8 cellular contexts compared by ENCODE assay signal in the genomic region with DNA sequence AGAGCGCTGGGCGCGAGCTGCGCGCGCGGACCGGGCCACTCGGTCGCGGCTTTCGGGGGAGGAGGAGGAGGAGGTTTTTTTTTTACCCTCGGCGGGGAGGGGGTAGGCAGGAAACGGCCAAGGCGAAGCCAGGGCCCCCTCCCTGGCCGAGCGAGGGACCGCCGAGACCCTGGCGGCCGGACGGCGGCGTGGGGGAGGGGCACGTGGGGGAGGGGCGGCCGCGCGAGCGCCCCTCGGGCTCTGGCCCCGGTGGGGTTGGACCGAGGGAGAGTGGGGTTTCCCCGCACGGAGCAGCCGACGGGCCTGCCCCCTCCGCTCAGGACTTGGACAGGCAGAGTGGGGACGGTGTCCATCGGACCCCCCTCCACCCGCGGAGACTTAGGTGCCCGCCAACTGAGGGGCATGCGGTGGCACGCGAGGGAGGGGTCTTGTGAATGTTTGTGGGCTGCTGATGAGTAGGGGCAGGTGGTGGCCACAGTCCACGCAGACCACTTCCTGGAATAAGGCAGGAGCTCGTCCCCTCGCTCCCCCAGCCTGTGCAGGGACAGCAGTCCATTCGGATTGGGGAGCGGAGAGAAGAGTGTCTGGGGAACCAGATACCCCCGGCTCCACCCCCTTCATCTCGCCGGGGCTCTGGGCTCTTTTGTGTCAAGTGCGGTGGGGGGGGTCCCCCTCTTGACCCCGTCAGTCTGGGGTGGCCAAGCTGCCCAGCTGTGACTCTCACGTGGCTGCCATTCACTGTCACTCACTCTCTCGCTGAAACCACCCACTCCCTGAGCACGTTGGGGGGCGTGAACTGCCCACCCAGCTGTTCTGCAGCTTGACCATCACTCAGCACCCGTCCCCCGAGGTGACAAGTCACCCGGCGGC. TPM values are rescaled to one million over a fixed set of nuclear protein-coding genes. Genes with fewer than 3 reads are reported as not detected.
A peak's percentile ranks its signal among the peaks of the same experiment; 100 is the strongest.
DNase-seq lines count a peak whose midpoint lies in the region; ATAC-seq and TF ChIP-seq lines count a peak whose summit lies in the region.

No MANE protein-coding gene starts in this region.

- TF ChIP-seq CTCF in esophagus squamous epithelium (IDR thresholded peaks at IDR 0.05) (no peak), tibial artery (IDR thresholded peaks at IDR 0.05) (no peak)

- POLR2A ChIA-PET in naive thymus-derived CD4-positive, alpha-beta T cell (lab: Charles Lee) = interaction anchor here (0.6 to 1.7 kb wide), 13 partner anchors 17 to 527 kb away, joined by 3 to 14 read pairs (median 4); a partner anchor contains a TSS

- intact Hi-C loops in esophagus squamous epithelium (cut with DNase I) = no loop called here
- intact Hi-C loops in naive thymus-derived CD4-positive, alpha-beta T cell (cut with micrococcal nuclease) = loop anchor here (2.0 to 10.0 kb wide), 7 partner anchors 37 to 403 kb away; a partner anchor contains a TSS
- intact Hi-C loops in tibial artery (cut with DNase I; ENCODE audit: low total_unique reads) = no loop called here

- 0% methylated on average over 2 to 6 of the region's 65 CpGs for WGBS in esophagus squamous epithelium, 2 donors

- H3K27ac Mint-ChIP-seq in activated CD8-positive, alpha-beta memory T cell treated with anti-CD3 and anti-CD28 coated beads, Interleukin-2, amount 10 ng/mL, durations not matched to agents 7 days and 5 days = no peak overlapping the region
- no peak overlapping the region for H3K27ac Mint-ChIP-seq in naive thymus-derived CD4-positive, alpha-beta T cell

- TF ChIP-seq POLR2A in esophagus squamous epithelium (IDR thresholded peaks at IDR 0.05) = no peak

- no peaks in the 10 kb centered on the region for H3K9me3 ChIP-seq in esophagus squamous epithelium
- no peaks in the 10 kb centered on the region for H3K9me3 ChIP-seq in naive thymus-derived CD4-positive, alpha-beta T cell (ENCODE audit: control insufficient read depth in 2 of 3, low read length in 3 of 3)
- H3K9me3 ChIP-seq in tibial artery = no peaks in the 10 kb centered on the region

- no peaks in the 10 kb centered on the region for H3K27me3 Mint-ChIP-seq in activated CD8-positive, alpha-beta memory T cell treated with anti-CD3 and anti-CD28 coated beads, Interleukin-2, amount 10 ng/mL, durations not matched to agents 7 days and 5 days
- H3K27me3 Mint-ChIP-seq in naive thymus-derived CD4-positive, alpha-beta T cell = no peaks in the 10 kb centered on the region

- peak overlapping the region; percentile 98 to 99 (median 98) for H3K27ac ChIP-seq in esophagus squamous epithelium
- H3K27ac ChIP-seq in naive thymus-derived CD4-positive, alpha-beta T cell (ENCODE audit: low read depth, low read length) = peak overlapping the region; percentile 91
- H3K27ac ChIP-seq in tibial artery = peak overlapping the region; percentile 80 to 82

- ATAC-seq in GM21423 (IDR thresholded peaks at IDR 0.05; ENCODE audit: unreplicated experiment) (peak; percentile 33), HG03469 (IDR thresholded peaks at IDR 0.05; ENCODE audit: unreplicated experiment) (no peak)
- ATAC-seq in activated CD8-positive, alpha-beta memory T cell treated with anti-CD3 and anti-CD28 coated beads, Interleukin-2, amount 10 ng/mL, durations not matched to agents 7 days and 5 days = peak; percentile 15
- no peak for ATAC-seq in naive thymus-derived CD4-positive, alpha-beta T cell

- H3K27me3 ChIP-seq in esophagus squamous epithelium (no peaks in the 10 kb centered on the region), tibial artery (peaks cover 0 to 22% of the 10 kb centered on the region in 2 donors)
- no peaks in the 10 kb centered on the region for H3K27me3 ChIP-seq in naive thymus-derived CD4-positive, alpha-beta T cell (ENCODE audit: control insufficient read depth in 2 of 2, insufficient read depth in 2 of 2, low read length in 2 of 2)

- peaks cover 8% of the 10 kb centered on the region for H3K36me3 Mint-ChIP-seq in activated CD8-positive, alpha-beta memory T cell treated with anti-CD3 and anti-CD28 coated beads, Interleukin-2, amount 10 ng/mL, durations not matched to agents 7 days and 5 days
- H3K36me3 Mint-ChIP-seq in naive thymus-derived CD4-positive, alpha-beta T cell = peaks cover 4 to 11% (median 5%) of the 10 kb centered on the region in 5 donors

- DNase-seq in Ammon's horn (ENCODE audit: low spot score) (peak; percentile 13), NCI-H526 treated with DMSO at 0.1 percent for 48 hours (lab: John Stamatoyannopoulos, UW) (peak; percentile 8), esophagus squamous epithelium (lab: John Stamatoyannopoulos, UW) (no peak), tibial artery (peak; percentile 45 to 73)
- DNase-seq in activated CD8-positive, alpha-beta memory T cell treated with anti-CD3 and anti-CD28 coated beads, Interleukin-2, amount 10 ng/mL, durations not matched to agents 7 days and 5 days = peak; percentile 72
- peak in 8 of 9 donors; percentile 17 to 63 (median 31) for DNase-seq in naive thymus-derived CD4-positive, alpha-beta T cell

- H3K36me3 ChIP-seq in esophagus squamous epithelium = peaks cover 0 to 24% (median under 1%) of the 10 kb centered on the region in 3 donors
- H3K36me3 ChIP-seq in naive thymus-derived CD4-positive, alpha-beta T cell (ENCODE audit: control insufficient read depth in 2 of 3, insufficient read depth in 3 of 3, low read length in 3 of 3) = peaks cover 3 to 21% (median 10%) of the 10 kb centered on the region in 3 experiments
- peaks cover 0 to 11% (median 0%) of the 10 kb centered on the region in 3 donors for H3K36me3 ChIP-seq in tibial artery

- peaks cover 3% of the 10 kb centered on the region for H3K4me1 Mint-ChIP-seq in activated CD8-positive, alpha-beta memory T cell treated with anti-CD3 and anti-CD28 coated beads, Interleukin-2, amount 10 ng/mL, durations not matched to agents 7 days and 5 days
- peaks cover 0 to 16% (median 5%) of the 10 kb centered on the region in 7 donors for H3K4me1 Mint-ChIP-seq in naive thymus-derived CD4-positive, alpha-beta T cell

- H3K9me3 Mint-ChIP-seq in activated CD8-positive, alpha-beta memory T cell treated with anti-CD3 and anti-CD28 coated beads, Interleukin-2, amount 10 ng/mL, durations not matched to agents 7 days and 5 days (ENCODE audit: low read depth) = no peaks in the 10 kb centered on the region
- H3K9me3 Mint-ChIP-seq in naive thymus-derived CD4-positive, alpha-beta T cell = peaks cover 0 to 6% (median 0%) of the 10 kb centered on the region in 11 donors

- peak overlapping the region; percentile 85 to 97 (median 89) for H3K4me3 ChIP-seq in esophagus squamous epithelium
- peak overlapping the region; percentile 61 for H3K4me3 ChIP-seq in naive thymus-derived CD4-positive, alpha-beta T cell (ENCODE audit: low read length)
- H3K4me3 ChIP-seq in tibial artery = peak overlapping the region; percentile 62 to 66

- no peak overlapping the region for H3K4me3 Mint-ChIP-seq in activated CD8-positive, alpha-beta memory T cell treated with anti-CD3 and anti-CD28 coated beads, Interleukin-2, amount 10 ng/mL, durations not matched to agents 7 days and 5 days
- H3K4me3 Mint-ChIP-seq in naive thymus-derived CD4-positive, alpha-beta T cell = peak overlapping the region in 2 of 10 donors; percentile 40 to 49

- CTCF ChIA-PET in activated CD8-positive, alpha-beta memory T cell treated with anti-CD3 and anti-CD28 coated beads, Interleukin-2, amount 10 ng/mL, durations not matched to agents 7 days and 5 days (lab: Charles Lee) = interaction anchor here (1.0 to 1.8 kb wide), 8 partner anchors 17 to 107 kb away, joined by 3 to 6 read pairs (median 5); a partner anchor contains a TSS
- CTCF ChIA-PET in naive thymus-derived CD4-positive, alpha-beta T cell (lab: Charles Lee) = interaction anchor here (0.6 to 0.8 kb wide), 3 partner anchors 28 to 206 kb away, joined by 3 to 5 read pairs (median 3); a partner anchor contains a TSS

- H3K4me1 ChIP-seq in esophagus squamous epithelium (peaks cover 50 to 91% (median 59%) of the 10 kb centered on the region in 3 donors), tibial artery (peaks cover 15 to 52% (median 44%) of the 10 kb centered on the region in 4 donors)
- peaks cover 28 to 48% of the 10 kb centered on the region in 2 donors for H3K4me1 ChIP-seq in naive thymus-derived CD4-positive, alpha-beta T cell (ENCODE audit: control insufficient read depth in 2 of 2, insufficient read depth in 2 of 2, low read length in 2 of 2)

RNA-seq across cellular contexts. Expression of a gene that starts 3.0 kb away (rescaled TPM):
- total RNA-seq in activated CD8-positive, alpha-beta memory T cell treated with anti-CD3 and anti-CD28 coated beads, Interleukin-2, amount 10 ng/mL, durations not matched to agents 7 days and 5 days = 100 to 1,000 TPM; 139 to 147 TPM
- total RNA-seq in esophagus squamous epithelium = 10 to 100 TPM; 57.7 to 93.5 (median 73.0) TPM
- total RNA-seq in naive thymus-derived CD4-positive, alpha-beta T cell = 100 to 1,000 TPM; 189 to 417 (median 359) TPM
- polyA plus RNA-seq in naive thymus-derived CD4-positive, alpha-beta T cell = 10 to 100 TPM; 12.7 to 39.3 TPM

RNA-seq across cellular contexts. Expression of a gene that starts 27.8 kb away (rescaled TPM):
- total RNA-seq in activated CD8-positive, alpha-beta memory T cell treated with anti-CD3 and anti-CD28 coated beads, Interleukin-2, amount 10 ng/mL, durations not matched to agents 7 days and 5 days = 1 to 10 TPM; 6.4 to 8.2 TPM
- 1 to 10 TPM; 3.8 to 9.3 (median 7.5) TPM for total RNA-seq in esophagus squamous epithelium
- 10 to 100 TPM in 2 of 5 experiments, 1 to 10 TPM in 3; 8.4 to 14.2 (median 9.5) TPM for total RNA-seq in naive thymus-derived CD4-positive, alpha-beta T cell
- polyA plus RNA-seq in naive thymus-derived CD4-positive, alpha-beta T cell = 1 to 10 TPM; 7.5 to 7.9 TPM

RNA-seq across cellular contexts. Expression of a gene that starts 28.2 kb away (rescaled TPM):
- 10 to 100 TPM; 86.0 to 95.8 TPM for total RNA-seq in activated CD8-positive, alpha-beta memory T cell treated with anti-CD3 and anti-CD28 coated beads, Interleukin-2, amount 10 ng/mL, durations not matched to agents 7 days and 5 days
- 10 to 100 TPM; 45.2 to 80.1 (median 74.8) TPM for total RNA-seq in esophagus squamous epithelium
- total RNA-seq in naive thymus-derived CD4-positive, alpha-beta T cell = 10 to 100 TPM; 22.1 to 63.8 (median 24.9) TPM
- 100 to 1,000 TPM; 113 to 132 TPM for polyA plus RNA-seq in naive thymus-derived CD4-positive, alpha-beta T cell

RNA-seq across cellular contexts. Expression of a gene that starts 30.5 kb away (rescaled TPM):
- 1 to 10 TPM; 2.8 to 3.9 TPM for total RNA-seq in activated CD8-positive, alpha-beta memory T cell treated with anti-CD3 and anti-CD28 coated beads, Interleukin-2, amount 10 ng/mL, durations not matched to agents 7 days and 5 days
- 1 to 10 TPM in 3 of 4 donors, under 1 TPM in 1; 0.94 to 8.6 (median 5.7) TPM for total RNA-seq in esophagus squamous epithelium
- 1 to 10 TPM; 2.6 to 8.2 (median 5.5) TPM for total RNA-seq in naive thymus-derived CD4-positive, alpha-beta T cell
- polyA plus RNA-seq in naive thymus-derived CD4-positive, alpha-beta T cell = 1 to 10 TPM; 3.2 to 4.9 TPM

RNA-seq across cellular contexts. Expression of a gene that starts 30.7 kb away (rescaled TPM):
- total RNA-seq in activated CD8-positive, alpha-beta memory T cell treated with anti-CD3 and anti-CD28 coated beads, Interleukin-2, amount 10 ng/mL, durations not matched to agents 7 days and 5 days = 1 to 10 TPM in 1 of 2 experiments, under 1 TPM in 1; 0.84 to 1.2 TPM
- 1 to 10 TPM in 3 of 4 donors, not detected in 1; 1.5 to 3.8 (median 1.6) TPM for total RNA-seq in esophagus squamous epithelium
- total RNA-seq in naive thymus-derived CD4-positive, alpha-beta T cell = 10 to 100 TPM in 4 of 5 experiments, under 1 TPM in 1; 0.70 to 32.7 (median 11.6) TPM
- polyA plus RNA-seq in naive thymus-derived CD4-positive, alpha-beta T cell = not detected

Comparison
In these comparisons a context has a peak if more than half of its experiments do, and no peak if none do; other contexts are left out.
1. ATAC-seq: peak in GM21423 (single experiment) and activated CD8-positive, alpha-beta memory T cell treated with anti-CD3 and anti-CD28 coated beads, Interleukin-2, amount 10 ng/mL, durations not matched to agents 7 days and 5 days (single experiment); none in naive thymus-derived CD4-positive, alpha-beta T cell (single experiment) and HG03469 (single experiment).
2. intact Hi-C loops: an anchor here in naive thymus-derived CD4-positive, alpha-beta T cell (2.0 to 10.0 kb wide); none called in esophagus squamous epithelium and tibial artery.
3. Peak in every context shown above with its lines, with median percentiles within 50 percentile points of each other: H3K27ac ChIP-seq and H3K4me3 ChIP-seq.